Comparison of ENCODE assay signal across 1 cellular context in genomic region chr1:3649342-3650247, GRCh38.
TF ChIP-seq lines count a peak whose summit lies in the region.

Gene WRAP73, minus strand, starts transcription at chr1:3650103. Its CDS starts 104 bp downstream, at chr1:3649999.

TF ChIP-seq in K562, 482 proteins besides CTCF, POLR2A, EP300 and RAD21 (continued from another document and continues in another):
- peak; percentile 87 for TF ChIP-seq MGA (IDR thresholded peaks at IDR 0.05)
- peak; percentile 85 for TF ChIP-seq SPI1 (IDR thresholded peaks at IDR 0.05; ENCODE audit: borderline replicate concordance, low read depth, low read length)
- no peak for TF ChIP-seq ZNF764 (CRISPR knock-in tag; IDR thresholded peaks at IDR 0.05; ENCODE audit: low read depth)
- TF ChIP-seq ZBTB12 (CRISPR knock-in tag; IDR thresholded peaks at IDR 0.05): 0 out of 2 replicates have a peak, but pooled peaks have one; percentile 43
- TF ChIP-seq GMEB1 (CRISPR knock-in tag; IDR thresholded peaks at IDR 0.05): 0 out of 2 replicates have a peak, but pooled peaks have one; percentile 29
- TF ChIP-seq MAFK (IDR thresholded peaks at IDR 0.05; ENCODE audit: low read length): no peak
- peak; percentile 88 for TF ChIP-seq EGR1 (conservative IDR thresholded peaks at IDR 0.05)
- TF ChIP-seq HMGN3 (IDR thresholded peaks at IDR 0.05; ENCODE audit: borderline replicate concordance, extremely low read depth, insufficient read length, low read depth, low read length): peak; percentile 64
- peak; percentile 92 for TF ChIP-seq ETS1 (conservative IDR thresholded peaks at IDR 0.05; ENCODE audit: control insufficient read depth, low read depth, low read length)
- TF ChIP-seq ZFP91 (CRISPR knock-in tag; IDR thresholded peaks at IDR 0.05): peak; percentile 71
- peak; percentile 62; the same call in 1 of the 2 replicates for TF ChIP-seq PML (IDR thresholded peaks at IDR 0.05; ENCODE audit: low read length)
- 0 out of 2 replicates have a peak, but pooled peaks have one; percentile 36 for TF ChIP-seq NR3C1 (CRISPR knock-in tag; IDR thresholded peaks at IDR 0.05)
- TF ChIP-seq TCF7 (IDR thresholded peaks at IDR 0.05; ENCODE audit: borderline replicate concordance): no peak
- TF ChIP-seq ZBTB2 (IDR thresholded peaks at IDR 0.05): no peak
- 0 out of 4 replicates have a peak, but pooled peaks of 1 of the 2 experiments have one; percentile 4 for TF ChIP-seq NONO (IDR thresholded peaks at IDR 0.05; ENCODE audit: low read depth in 2 of 2, low read length in 1 of 2)
- TF ChIP-seq CREB5 (CRISPR knock-in tag; IDR thresholded peaks at IDR 0.05): no peak
- 0 out of 2 replicates have a peak, but pooled peaks have one; percentile 59 for TF ChIP-seq MTA3 (IDR thresholded peaks at IDR 0.05; ENCODE audit: borderline replicate concordance)
- peak; percentile 70 for TF ChIP-seq MAX (CRISPR knock-in tag; IDR thresholded peaks at IDR 0.05)
- TF ChIP-seq ESRRA (IDR thresholded peaks at IDR 0.05; ENCODE audit: borderline replicate concordance, low read depth): no peak
- TF ChIP-seq MAZ (CRISPR knock-in tag; conservative IDR thresholded peaks at IDR 0.05 in 1 of 2, IDR thresholded peaks at IDR 0.05 in 1 of 2): 0 out of 4 replicates have a peak, but pooled peaks of 1 of the 2 experiments have one; percentile 48
- TF ChIP-seq SUPT5H (IDR thresholded peaks at IDR 0.05): peak; percentile 82
- no peak for TF ChIP-seq PCBP2 (IDR thresholded peaks at IDR 0.05; ENCODE audit: low read depth, low read length, poor library complexity, severe bottlenecking)
- TF ChIP-seq CREB3L1 (IDR thresholded peaks at IDR 0.05; ENCODE audit: borderline replicate concordance, low read depth): peak; percentile 86
- TF ChIP-seq POLR2B (IDR thresholded peaks at IDR 0.05; ENCODE audit: low read depth, partially characterized antibody): peak; percentile 76
- peak; percentile 71; the same call in 1 of the 2 replicates for TF ChIP-seq HNRNPL (IDR thresholded peaks at IDR 0.05; ENCODE audit: low read depth, low read length)
- TF ChIP-seq E4F1 (CRISPR knock-in tag; IDR thresholded peaks at IDR 0.05; ENCODE audit: borderline replicate concordance): no peak
